ENCODE assay signal across 3 cellular contexts in the genomic region with DNA sequence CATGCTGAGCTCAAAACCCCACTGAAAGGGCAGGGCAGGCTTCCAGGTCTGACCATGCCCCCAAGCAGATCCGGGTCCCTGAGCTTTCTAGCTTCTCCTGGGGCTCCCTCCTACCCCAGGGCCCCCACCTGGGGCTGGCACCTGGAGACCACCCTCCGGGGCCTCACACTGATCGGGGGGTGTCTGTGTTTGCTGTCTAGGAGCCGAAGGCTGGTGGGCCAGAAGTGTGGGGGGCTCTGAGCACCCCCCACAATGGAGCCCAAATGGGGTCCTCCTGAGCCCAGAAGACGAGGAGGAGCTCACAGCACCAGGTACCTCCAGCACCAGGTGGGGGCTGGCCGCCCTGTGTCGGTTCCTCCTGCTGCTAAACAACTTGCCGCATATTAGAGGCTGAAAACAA. TPM values are rescaled to one million over a fixed set of nuclear protein-coding genes. Genes with fewer than 3 reads are reported as not detected.
"Had no signal": no experiment of that assay in that cellular context is flagged by ENCODE, and none has a peak within 500 bp of the region (broad histone marks: within the 10 kb centered on the region; RNA-seq: fewer than 3 reads in every experiment).

No MANE protein-coding gene starts in this region.

- ATAC-seq: GM12878 had no signal

- DNase-seq: GDM1, GF-D8 had no signal

- H3K4me3 ChIP-seq: GM12878 had no signal

RNA-seq across cellular contexts. Expression of a gene that starts 39.8 kb away (rescaled TPM):
- polyA plus RNA-seq: GM12878 had no signal
